18 cellular contexts compared by ENCODE assay signal in the genomic region with DNA sequence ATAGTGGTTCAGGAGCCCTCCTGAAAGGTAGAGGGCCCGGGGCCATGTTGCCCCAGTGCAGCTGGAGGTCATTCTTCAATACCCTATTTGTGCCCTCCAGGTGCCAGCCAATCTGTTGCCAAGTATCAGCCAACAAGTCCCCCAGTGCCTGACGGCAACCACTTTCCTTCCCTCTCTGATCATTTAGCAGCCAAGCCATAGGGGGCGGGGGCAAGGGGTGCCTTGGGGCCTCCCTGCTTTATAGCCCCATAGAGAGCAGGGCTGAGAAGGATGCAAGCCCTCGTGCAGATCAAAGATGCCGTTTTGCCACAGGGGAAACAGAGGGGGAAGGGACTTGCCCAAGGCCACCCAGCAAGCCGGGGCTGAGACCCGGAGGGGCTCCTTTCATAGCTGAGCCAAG.
"Had no signal": no experiment of that assay in that cellular context is flagged by ENCODE, and none has a peak within 500 bp of the region (broad histone marks: within the 10 kb centered on the region; RNA-seq: fewer than 3 reads in every experiment).

No MANE protein-coding gene starts in this region.

- H3K4me1 ChIP-seq: right atrium auricular region, testis had no signal

- H3K9me3 ChIP-seq: mucosa of descending colon, ovary, right atrium auricular region, testis, tibial nerve had no signal

- H3K27ac ChIP-seq: heart right ventricle, ovary, right atrium auricular region, testis, tibial nerve had no signal

- H3K4me2 ChIP-seq: smooth muscle cell had no signal

- H3K4me3 ChIP-seq: heart right ventricle, mucosa of descending colon, ovary, right atrium auricular region, smooth muscle cell, testis, tibial nerve had no signal

- H3K36me3 ChIP-seq: heart right ventricle, ovary, right atrium auricular region, tibial nerve had no signal

- DNase-seq: effector memory CD4-positive, alpha-beta T cell; heart right ventricle; hypothalamus; kidney glomerular epithelial cell; mammary epithelial cell; mucosa of descending colon; naive thymus-derived CD8-positive, alpha-beta T cell; nucleus accumbens; stimulated activated CD4-positive, alpha-beta T cell treated with anti-CD3 and anti-CD28 coated beads, Interleukin-4, amount 100 ng/mL, for 1 hour; stimulated activated CD8-positive, alpha-beta memory T cell treated with anti-CD3 and anti-CD28 coated beads, Interleukin-4, amount 100 ng/mL, for 48 hours; stimulated activated naive CD8-positive, alpha-beta T cell treated with anti-CD3 and anti-CD28 coated beads, Interleukin-15, Interleukin-2, amounts not matched to agents 100 U/mL and 50 U/mL, for 24 hours; testis had no signal

- ATAC-seq: esophagus mucosa; heart right ventricle; mucosa of descending colon; naive thymus-derived CD8-positive, alpha-beta T cell; stimulated activated effector memory CD8-positive, alpha-beta T cell treated with anti-CD3 and anti-CD28 coated beads, Interleukin-12 subunit alpha, Interleukin-12 subunit beta, amount 100 ng/mL, for 72 hours; stimulated activated naive CD8-positive, alpha-beta T cell treated with anti-CD3 and anti-CD28 coated beads, Interleukin-15, Interleukin-2, amounts not matched to agents 100 U/mL and 50 U/mL, for 24 hours had no signal

- H3K27me3 ChIP-seq: ovary, right atrium auricular region, testis, tibial nerve had no signal
